1 cellular context compared by ENCODE assay signal in the genomic region with DNA sequence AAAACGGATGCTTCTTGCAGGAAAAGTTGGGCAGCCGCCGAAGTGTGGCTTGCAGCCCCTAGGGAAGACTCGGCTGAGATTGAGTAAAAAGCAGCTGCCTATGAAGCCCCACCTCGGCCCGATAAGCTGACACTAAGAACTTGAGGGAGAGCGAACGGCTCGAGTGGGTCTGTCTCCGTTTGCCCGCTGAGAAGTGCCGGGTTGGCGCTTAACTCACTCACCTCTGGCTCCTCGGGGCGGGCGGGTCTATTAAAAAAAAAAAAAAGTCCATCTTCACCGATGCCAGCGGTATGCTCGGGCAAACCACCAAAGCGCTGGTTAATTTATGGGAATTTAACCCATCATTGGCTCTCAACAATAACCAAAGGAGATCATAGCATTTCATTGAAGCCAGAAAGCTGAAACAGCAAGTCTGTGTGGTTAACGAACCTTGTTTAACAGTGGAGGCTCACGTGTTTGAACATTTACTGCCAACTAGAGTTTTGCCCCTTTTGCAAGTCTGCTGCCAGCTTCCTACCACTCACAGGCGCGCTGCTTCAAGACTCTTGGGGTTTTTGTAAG.
TF ChIP-seq lines count a peak whose summit lies in the region.

No MANE protein-coding gene starts in this region.

TF ChIP-seq in WTC11, 78 proteins besides CTCF, POLR2A, EP300 and RAD21 (continued from another document):
- TF ChIP-seq ZNF423 (CRISPR knock-in tag; IDR thresholded peaks at IDR 0.05) (no peak), ZNF121 (CRISPR knock-in tag; IDR thresholded peaks at IDR 0.05) (no peak), JAZF1 (CRISPR knock-in tag; IDR thresholded peaks at IDR 0.05) (no peak), AR (CRISPR knock-in tag; IDR thresholded peaks at IDR 0.05) (no peak), FOXP1 (CRISPR knock-in tag; IDR thresholded peaks at IDR 0.05; ENCODE audit: borderline replicate concordance) (no peak), E2F5 (CRISPR knock-in tag; IDR thresholded peaks at IDR 0.05) (no peak), NR3C1 (CRISPR knock-in tag; conservative IDR thresholded peaks at IDR 0.05; ENCODE audit: low read depth) (no peak), ZNF532 (CRISPR knock-in tag; IDR thresholded peaks at IDR 0.05; ENCODE audit: borderline replicate concordance) (no peak), AFF4 (CRISPR knock-in tag; IDR thresholded peaks at IDR 0.05; ENCODE audit: borderline replicate concordance) (no peak), EMX1 (CRISPR knock-in tag; IDR thresholded peaks at IDR 0.05) (no peak), CBFB (CRISPR knock-in tag; IDR thresholded peaks at IDR 0.05; ENCODE audit: low read depth) (no peak)
- TF ChIP-seq, protein P1, sequence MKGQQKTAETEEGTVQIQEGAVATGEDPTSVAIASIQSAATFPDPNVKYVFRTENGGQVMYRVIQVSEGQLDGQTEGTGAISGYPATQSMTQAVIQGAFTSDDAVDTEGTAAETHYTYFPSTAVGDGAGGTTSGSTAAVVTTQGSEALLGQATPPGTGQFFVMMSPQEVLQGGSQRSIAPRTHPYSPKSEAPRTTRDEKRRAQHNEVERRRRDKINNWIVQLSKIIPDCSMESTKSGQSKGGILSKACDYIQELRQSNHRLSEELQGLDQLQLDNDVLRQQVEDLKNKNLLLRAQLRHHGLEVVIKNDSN (CRISPR knock-in tag; IDR thresholded peaks at IDR 0.05) = no peak
- TF ChIP-seq, protein P2, sequence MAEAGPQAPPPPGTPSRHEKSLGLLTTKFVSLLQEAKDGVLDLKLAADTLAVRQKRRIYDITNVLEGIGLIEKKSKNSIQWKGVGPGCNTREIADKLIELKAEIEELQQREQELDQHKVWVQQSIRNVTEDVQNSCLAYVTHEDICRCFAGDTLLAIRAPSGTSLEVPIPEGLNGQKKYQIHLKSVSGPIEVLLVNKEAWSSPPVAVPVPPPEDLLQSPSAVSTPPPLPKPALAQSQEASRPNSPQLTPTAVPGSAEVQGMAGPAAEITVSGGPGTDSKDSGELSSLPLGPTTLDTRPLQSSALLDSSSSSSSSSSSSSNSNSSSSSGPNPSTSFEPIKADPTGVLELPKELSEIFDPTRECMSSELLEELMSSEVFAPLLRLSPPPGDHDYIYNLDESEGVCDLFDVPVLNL (CRISPR knock-in tag; IDR thresholded peaks at IDR 0.05; ENCODE audit: borderline replicate concordance, low read depth) = no peak
- TF ChIP-seq, protein P3, sequence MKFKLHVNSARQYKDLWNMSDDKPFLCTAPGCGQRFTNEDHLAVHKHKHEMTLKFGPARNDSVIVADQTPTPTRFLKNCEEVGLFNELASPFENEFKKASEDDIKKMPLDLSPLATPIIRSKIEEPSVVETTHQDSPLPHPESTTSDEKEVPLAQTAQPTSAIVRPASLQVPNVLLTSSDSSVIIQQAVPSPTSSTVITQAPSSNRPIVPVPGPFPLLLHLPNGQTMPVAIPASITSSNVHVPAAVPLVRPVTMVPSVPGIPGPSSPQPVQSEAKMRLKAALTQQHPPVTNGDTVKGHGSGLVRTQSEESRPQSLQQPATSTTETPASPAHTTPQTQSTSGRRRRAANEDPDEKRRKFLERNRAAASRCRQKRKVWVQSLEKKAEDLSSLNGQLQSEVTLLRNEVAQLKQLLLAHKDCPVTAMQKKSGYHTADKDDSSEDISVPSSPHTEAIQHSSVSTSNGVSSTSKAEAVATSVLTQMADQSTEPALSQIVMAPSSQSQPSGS (CRISPR knock-in tag; IDR thresholded peaks at IDR 0.05; ENCODE audit: borderline replicate concordance, low read depth) = no peak
TF ChIP-seq in WTC11: peak in this region for 0.
